Comparison of ENCODE assay signal across 29 cellular contexts in the genomic region with DNA sequence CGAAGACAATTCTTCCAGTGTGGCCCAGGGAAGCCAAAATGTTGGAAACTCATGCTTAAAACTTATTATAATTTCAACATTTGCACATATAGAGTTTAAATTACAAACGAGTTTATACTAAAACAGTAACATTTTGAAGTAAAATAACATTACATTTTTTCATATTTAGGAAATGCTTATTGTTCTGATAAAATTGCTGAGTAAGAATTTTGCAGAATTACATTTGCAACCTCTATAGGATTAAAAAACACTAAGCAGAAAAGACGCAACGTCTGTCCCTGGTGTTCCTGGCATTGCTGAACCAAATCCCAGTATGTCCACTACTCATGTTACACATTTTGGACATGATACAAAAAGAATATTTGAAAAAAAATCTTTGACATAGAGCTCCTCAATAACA.
"Had no signal": no experiment of that assay in that cellular context is flagged by ENCODE, and none has a peak within 500 bp of the region (broad histone marks: within the 10 kb centered on the region; RNA-seq: fewer than 3 reads in every experiment).

No MANE protein-coding gene starts in this region.

- H3K27me3 Mint-ChIP-seq: dendritic cell treated with granulocyte-macrophage colony-stimulating factor and Interleukin-4, amounts not matched to agents 40 ng/mL and 50 ng/mL, for 4 days; effector memory CD8-positive, alpha-beta T cell had no signal

- ATAC-seq: effector memory CD8-positive, alpha-beta T cell; esophagus mucosa; foreskin keratinocyte; gastrocnemius medialis; gastroesophageal sphincter; heart left ventricle; heart right ventricle had no signal

- H3K4me3 ChIP-seq: colonic mucosa, coronary artery, dorsolateral prefrontal cortex, esophagus muscularis mucosa, esophagus squamous epithelium, gastrocnemius medialis, gastroesophageal sphincter, heart left ventricle, heart right ventricle, hepatocyte had no signal

- H3K79me2 ChIP-seq: hepatocyte had no signal

- H3K27ac Mint-ChIP-seq: dendritic cell treated with granulocyte-macrophage colony-stimulating factor and Interleukin-4, amounts not matched to agents 40 ng/mL and 50 ng/mL, for 4 days; effector memory CD8-positive, alpha-beta T cell; endodermal cell had no signal

- H3K27me3 ChIP-seq: colonic mucosa, esophagus muscularis mucosa, esophagus squamous epithelium, foreskin keratinocyte, gastrocnemius medialis, gastroesophageal sphincter, heart left ventricle, heart right ventricle, hepatocyte had no signal

- H3K4me2 ChIP-seq: hepatocyte had no signal

- H3K9me3 ChIP-seq: colonic mucosa, esophagus muscularis mucosa, esophagus squamous epithelium, gastrocnemius medialis, gastroesophageal sphincter, heart left ventricle, heart right ventricle had no signal

- H3K9me3 Mint-ChIP-seq: endodermal cell had no signal

- H3K27ac ChIP-seq: colonic mucosa, coronary artery, dorsolateral prefrontal cortex, epithelial cell of prostate, esophagus muscularis mucosa, esophagus squamous epithelium, foreskin keratinocyte, gastrocnemius medialis, gastroesophageal sphincter, heart left ventricle, heart right ventricle, hepatocyte had no signal

- H3K4me1 ChIP-seq: colonic mucosa, esophagus muscularis mucosa, esophagus squamous epithelium, foreskin keratinocyte, gastrocnemius medialis, gastroesophageal sphincter, heart left ventricle, heart right ventricle had no signal

- H3K36me3 ChIP-seq: colonic mucosa, esophagus muscularis mucosa, esophagus squamous epithelium, gastrocnemius medialis, gastroesophageal sphincter, heart left ventricle, heart right ventricle had no signal

- FAIRE-seq: endometrium, endothelial cell of umbilical vein, frontal cortex had no signal

- H3K4me1 Mint-ChIP-seq: endodermal cell had no signal

- DNase-seq: colonic mucosa; cortex of kidney; dermis blood vessel endothelial cell; dorsolateral prefrontal cortex; effector CD4-positive, alpha-beta T cell; effector CD8-positive, alpha-beta T cell; effector memory CD4-positive, alpha-beta T cell; effector memory CD8-positive, alpha-beta T cell; endodermal cell; erythroblast; esophagus squamous epithelium; foreskin fibroblast; foreskin keratinocyte; foreskin melanocyte; gastrocnemius medialis; glutamatergic neuron; head of caudate nucleus; heart left ventricle; heart right ventricle had no signal

- H2AFZ ChIP-seq: hepatocyte had no signal

- H3K4me3 Mint-ChIP-seq: dendritic cell treated with granulocyte-macrophage colony-stimulating factor and Interleukin-4, amounts not matched to agents 40 ng/mL and 50 ng/mL, for 4 days; effector memory CD8-positive, alpha-beta T cell; endodermal cell had no signal
